ENCODE assay signal across 32 cellular contexts in genomic region chr18:73785276-73785675, GRCh38.
A peak's percentile ranks its signal among the peaks of the same experiment; 100 is the strongest.
DNase-seq lines count a peak whose midpoint lies in the region; ATAC-seq and TF ChIP-seq lines count a peak whose summit lies in the region.
"Had no signal": no experiment of that assay in that cellular context is flagged by ENCODE, and none has a peak within 500 bp of the region (broad histone marks: within the 10 kb centered on the region; RNA-seq: fewer than 3 reads in every experiment).

No MANE protein-coding gene starts in this region.

- no peaks in the 10 kb centered on the region for H3K36me3 Mint-ChIP-seq in endothelial cell (ENCODE audit: low read depth, unreplicated experiment)
- H3K36me3 Mint-ChIP-seq: activated naive CD8-positive, alpha-beta T cell had no signal

- H3K4me1 Mint-ChIP-seq in endothelial cell (ENCODE audit: unreplicated experiment) = peaks cover 11% of the 10 kb centered on the region
- H3K4me1 Mint-ChIP-seq: B cell; neural crest cell; stimulated activated naive CD8-positive, alpha-beta T cell treated with anti-CD3 and anti-CD28 coated beads, Interleukin-15, amount 100 ng/mL, for 72 hours had no signal

- no peak overlapping the region for H3K4me3 Mint-ChIP-seq in endothelial cell (ENCODE audit: unreplicated experiment)
- H3K4me3 Mint-ChIP-seq: activated naive CD8-positive, alpha-beta T cell; B cell; dendritic cell treated with granulocyte-macrophage colony-stimulating factor and Interleukin-4, amounts not matched to agents 40 ng/mL and 50 ng/mL, for 4 days; neural crest cell; stimulated activated naive CD8-positive, alpha-beta T cell treated with anti-CD3 and anti-CD28 coated beads, Interleukin-15, amount 100 ng/mL, for 72 hours had no signal

- H3K9me3 Mint-ChIP-seq in endothelial cell (ENCODE audit: unreplicated experiment) = no peaks in the 10 kb centered on the region
- H3K9me3 Mint-ChIP-seq: stimulated activated naive CD8-positive, alpha-beta T cell treated with anti-CD3 and anti-CD28 coated beads, Interleukin-15, amount 100 ng/mL, for 72 hours had no signal

- DNase-seq in AG09319 (ENCODE audit: extremely low read depth, low read depth) = peak; percentile 68
- DNase-seq in NCI-H226 = peak; percentile 44
- DNase-seq in endothelial cell (ENCODE audit: low spot score) = no peak
- peak; percentile 52 to 57 for DNase-seq in foreskin fibroblast
- no peak for DNase-seq in H4 (ENCODE audit: low spot score)
- DNase-seq in activated gamma-delta T cell (lab: John Stamatoyannopoulos, UW) = no peak
- DNase-seq: activated CD4-positive, alpha-beta T cell treated with anti-CD3 and anti-CD28 coated beads for 48 hours; activated CD8-positive, alpha-beta memory T cell treated with anti-CD3 and anti-CD28 coated beads for 24 hours; activated T-cell treated with anti-CD3 and anti-CD28 coated beads for 4 hours; aorta; caudate nucleus; left lung; mesenchymal stem cell; NCI-H1092 treated with DMSO at 0.1 percent for 48 hours; NCI-H1694 treated with DMSO at 0.1 percent for 48 hours; NCI-H510A; spleen; stimulated activated CD4-positive, alpha-beta T cell treated with anti-CD3 and anti-CD28 coated beads, Interleukin-2, amount 100 ng/mL, for 24 hours; stimulated activated naive CD8-positive, alpha-beta T cell treated with anti-CD3 and anti-CD28 coated beads, Interleukin-15, amount 100 ng/mL, for 72 hours; T1000 had no signal

- no peak for ATAC-seq in HG03095 (IDR thresholded peaks at IDR 0.05; ENCODE audit: unreplicated experiment)
- no peak for ATAC-seq in HG03432 (IDR thresholded peaks at IDR 0.05; ENCODE audit: unreplicated experiment)
- ATAC-seq: K562; left lung; stimulated activated naive CD8-positive, alpha-beta T cell treated with anti-CD3 and anti-CD28 coated beads, Interleukin-15, amount 100 ng/mL, for 72 hours had no signal

- no peak overlapping the region for H3K4me3 ChIP-seq in foreskin fibroblast (ENCODE audit: low read depth in 1 of 2, low read length in 2 of 2)
- H3K4me3 ChIP-seq: esophagus muscularis mucosa, HAP-1, K562, left lung, right atrium auricular region, SJSA1, spleen, thoracic aorta had no signal

- H3K27ac Mint-ChIP-seq in endothelial cell (ENCODE audit: unreplicated experiment) = peak overlapping the region; percentile 88
- H3K27ac Mint-ChIP-seq: activated naive CD8-positive, alpha-beta T cell; B cell; dendritic cell treated with granulocyte-macrophage colony-stimulating factor and Interleukin-4, amounts not matched to agents 40 ng/mL and 50 ng/mL, for 4 days; stimulated activated naive CD8-positive, alpha-beta T cell treated with anti-CD3 and anti-CD28 coated beads, Interleukin-15, amount 100 ng/mL, for 72 hours had no signal

- H3K27me3 Mint-ChIP-seq in endothelial cell (ENCODE audit: unreplicated experiment) = no peaks in the 10 kb centered on the region
- H3K27me3 Mint-ChIP-seq: B cell; dendritic cell treated with granulocyte-macrophage colony-stimulating factor and Interleukin-4, amounts not matched to agents 40 ng/mL and 50 ng/mL, for 4 days had no signal

- TF ChIP-seq CTCF in AG09319 (IDR thresholded peaks at IDR 0.05; ENCODE audit: low read depth, low read length) = no peak
- no peak for TF ChIP-seq CTCF in endothelial cell (IDR thresholded peaks at IDR 0.05; ENCODE audit: unreplicated experiment)
- no peak for TF ChIP-seq CTCF in foreskin fibroblast (IDR thresholded peaks at IDR 0.05; ENCODE audit: low read depth, low read length)

Comparison
In these comparisons a context has a peak if more than half of its experiments do, and no peak if none do; other contexts are left out.
1. DNase-seq: peak in AG09319 (single experiment), NCI-H226 (single experiment) and foreskin fibroblast (2 of 2); none in endothelial cell (single experiment), H4 (single experiment) and activated gamma-delta T cell (single experiment).